11 cellular contexts compared by ENCODE assay signal in genomic region chr5:98292496-98292895, GRCh38.
"Had no signal": no experiment of that assay in that cellular context is flagged by ENCODE, and none has a peak within 500 bp of the region (broad histone marks: within the 10 kb centered on the region; RNA-seq: fewer than 3 reads in every experiment).

No MANE protein-coding gene starts in this region.

- H3K4me3 Mint-ChIP-seq: activated naive CD8-positive, alpha-beta T cell treated with anti-CD3 and anti-CD28 coated beads, Interleukin-2, amount 10 ng/mL, durations not matched to agents 7 days and 5 days had no signal

- H3K4me1 Mint-ChIP-seq: activated naive CD8-positive, alpha-beta T cell treated with anti-CD3 and anti-CD28 coated beads, Interleukin-2, amount 10 ng/mL, durations not matched to agents 7 days and 5 days had no signal

- H3K36me3 Mint-ChIP-seq: activated naive CD8-positive, alpha-beta T cell treated with anti-CD3 and anti-CD28 coated beads, Interleukin-2, amount 10 ng/mL, durations not matched to agents 7 days and 5 days had no signal

- H3K27ac ChIP-seq: coronary artery, hepatocyte, pancreas, thyroid gland had no signal

- H3K36me3 ChIP-seq: pancreas, thyroid gland had no signal

- H3K9me3 Mint-ChIP-seq: activated naive CD8-positive, alpha-beta T cell treated with anti-CD3 and anti-CD28 coated beads, Interleukin-2, amount 10 ng/mL, durations not matched to agents 7 days and 5 days had no signal

- H3K9me3 ChIP-seq: pancreas, thyroid gland had no signal

- FAIRE-seq: pancreas had no signal

- H2AFZ ChIP-seq: hepatocyte had no signal

- H3K4me1 ChIP-seq: pancreas, thyroid gland had no signal

- H3K27me3 ChIP-seq: hepatocyte, pancreas, thyroid gland had no signal

- DNase-seq: activated CD4-positive, alpha-beta T cell treated with anti-CD3 and anti-CD28 coated beads for 1 hour; activated CD4-positive, alpha-beta T cell treated with anti-CD3 and anti-CD28 coated beads, Interleukin-2, amount 50 U/mL, for 48 hours; activated naive CD8-positive, alpha-beta T cell treated with anti-CD3 and anti-CD28 coated beads, Interleukin-2, amount 10 ng/mL, durations not matched to agents 7 days and 5 days; activated T-cell treated with anti-CD3 and anti-CD28 coated beads, Interleukin-2, amount 50 U/mL, for 48 hours; anterior cingulate cortex; caudate nucleus; effector CD4-positive, alpha-beta T cell; pancreas; thyroid gland had no signal

- H3K4me2 ChIP-seq: hepatocyte had no signal

- H3K79me2 ChIP-seq: hepatocyte had no signal

- H3K27me3 Mint-ChIP-seq: activated naive CD8-positive, alpha-beta T cell treated with anti-CD3 and anti-CD28 coated beads, Interleukin-2, amount 10 ng/mL, durations not matched to agents 7 days and 5 days had no signal

- H3K4me3 ChIP-seq: coronary artery, hepatocyte, pancreas, thyroid gland had no signal

- H3K27ac Mint-ChIP-seq: activated naive CD8-positive, alpha-beta T cell treated with anti-CD3 and anti-CD28 coated beads, Interleukin-2, amount 10 ng/mL, durations not matched to agents 7 days and 5 days had no signal
